1 cellular context compared by ENCODE assay signal in the genomic region with DNA sequence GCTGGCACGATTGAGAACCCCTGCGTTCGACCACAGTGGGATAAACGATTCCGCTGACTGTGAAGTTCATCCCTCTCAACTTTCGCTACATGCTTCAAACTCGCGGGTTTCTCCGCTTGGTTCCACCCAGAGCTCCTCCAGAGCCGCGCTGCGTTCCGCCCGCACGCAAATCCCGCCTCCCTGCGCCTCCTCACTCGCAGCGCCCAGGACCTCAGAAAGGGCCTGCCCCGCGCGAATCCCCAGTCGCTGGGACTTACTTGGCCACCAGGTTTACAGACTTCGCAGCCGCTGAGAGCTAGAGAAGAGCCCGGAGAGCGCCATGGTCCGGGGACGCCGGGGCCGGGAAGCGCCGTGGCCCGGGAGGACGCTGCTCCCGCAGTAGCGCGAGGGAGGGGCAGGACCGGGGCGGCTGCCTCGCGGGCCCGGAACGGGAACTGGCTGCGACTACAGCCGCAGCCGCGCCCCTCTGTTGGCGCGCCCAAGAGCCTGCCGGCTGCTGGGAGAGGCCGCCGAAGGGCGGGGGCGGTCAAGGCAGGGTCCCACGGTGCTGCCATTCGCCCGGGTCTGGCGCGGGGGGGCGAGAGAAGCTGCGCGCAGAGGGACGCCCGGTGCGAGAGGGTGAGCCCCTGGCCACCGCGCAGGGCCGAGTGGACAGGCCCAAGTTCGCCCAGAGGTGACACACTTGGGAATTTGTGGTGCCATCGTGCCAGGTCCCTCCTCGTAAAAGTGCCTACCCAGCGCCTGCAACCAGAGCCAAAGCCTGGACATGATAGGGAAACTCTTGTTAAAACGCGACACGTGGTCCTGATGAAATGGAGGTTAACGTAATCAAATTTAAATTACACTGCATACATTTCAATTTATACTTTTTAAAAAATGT.
TF ChIP-seq lines count a peak whose summit lies in the region.

A gene with protein sequence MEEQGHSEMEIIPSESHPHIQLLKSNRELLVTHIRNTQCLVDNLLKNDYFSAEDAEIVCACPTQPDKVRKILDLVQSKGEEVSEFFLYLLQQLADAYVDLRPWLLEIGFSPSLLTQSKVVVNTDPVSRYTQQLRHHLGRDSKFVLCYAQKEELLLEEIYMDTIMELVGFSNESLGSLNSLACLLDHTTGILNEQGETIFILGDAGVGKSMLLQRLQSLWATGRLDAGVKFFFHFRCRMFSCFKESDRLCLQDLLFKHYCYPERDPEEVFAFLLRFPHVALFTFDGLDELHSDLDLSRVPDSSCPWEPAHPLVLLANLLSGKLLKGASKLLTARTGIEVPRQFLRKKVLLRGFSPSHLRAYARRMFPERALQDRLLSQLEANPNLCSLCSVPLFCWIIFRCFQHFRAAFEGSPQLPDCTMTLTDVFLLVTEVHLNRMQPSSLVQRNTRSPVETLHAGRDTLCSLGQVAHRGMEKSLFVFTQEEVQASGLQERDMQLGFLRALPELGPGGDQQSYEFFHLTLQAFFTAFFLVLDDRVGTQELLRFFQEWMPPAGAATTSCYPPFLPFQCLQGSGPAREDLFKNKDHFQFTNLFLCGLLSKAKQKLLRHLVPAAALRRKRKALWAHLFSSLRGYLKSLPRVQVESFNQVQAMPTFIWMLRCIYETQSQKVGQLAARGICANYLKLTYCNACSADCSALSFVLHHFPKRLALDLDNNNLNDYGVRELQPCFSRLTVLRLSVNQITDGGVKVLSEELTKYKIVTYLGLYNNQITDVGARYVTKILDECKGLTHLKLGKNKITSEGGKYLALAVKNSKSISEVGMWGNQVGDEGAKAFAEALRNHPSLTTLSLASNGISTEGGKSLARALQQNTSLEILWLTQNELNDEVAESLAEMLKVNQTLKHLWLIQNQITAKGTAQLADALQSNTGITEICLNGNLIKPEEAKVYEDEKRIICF (minus strand): TSS at position 436 of the 880 bp plus-strand sequence. CDS start 21,863 bp downstream, outside the sequence.

TF ChIP-seq in HEK293, 187 proteins besides CTCF, POLR2A, EP300 and RAD21 (continued from another document and continues in another):
- TF ChIP-seq, protein P1, sequence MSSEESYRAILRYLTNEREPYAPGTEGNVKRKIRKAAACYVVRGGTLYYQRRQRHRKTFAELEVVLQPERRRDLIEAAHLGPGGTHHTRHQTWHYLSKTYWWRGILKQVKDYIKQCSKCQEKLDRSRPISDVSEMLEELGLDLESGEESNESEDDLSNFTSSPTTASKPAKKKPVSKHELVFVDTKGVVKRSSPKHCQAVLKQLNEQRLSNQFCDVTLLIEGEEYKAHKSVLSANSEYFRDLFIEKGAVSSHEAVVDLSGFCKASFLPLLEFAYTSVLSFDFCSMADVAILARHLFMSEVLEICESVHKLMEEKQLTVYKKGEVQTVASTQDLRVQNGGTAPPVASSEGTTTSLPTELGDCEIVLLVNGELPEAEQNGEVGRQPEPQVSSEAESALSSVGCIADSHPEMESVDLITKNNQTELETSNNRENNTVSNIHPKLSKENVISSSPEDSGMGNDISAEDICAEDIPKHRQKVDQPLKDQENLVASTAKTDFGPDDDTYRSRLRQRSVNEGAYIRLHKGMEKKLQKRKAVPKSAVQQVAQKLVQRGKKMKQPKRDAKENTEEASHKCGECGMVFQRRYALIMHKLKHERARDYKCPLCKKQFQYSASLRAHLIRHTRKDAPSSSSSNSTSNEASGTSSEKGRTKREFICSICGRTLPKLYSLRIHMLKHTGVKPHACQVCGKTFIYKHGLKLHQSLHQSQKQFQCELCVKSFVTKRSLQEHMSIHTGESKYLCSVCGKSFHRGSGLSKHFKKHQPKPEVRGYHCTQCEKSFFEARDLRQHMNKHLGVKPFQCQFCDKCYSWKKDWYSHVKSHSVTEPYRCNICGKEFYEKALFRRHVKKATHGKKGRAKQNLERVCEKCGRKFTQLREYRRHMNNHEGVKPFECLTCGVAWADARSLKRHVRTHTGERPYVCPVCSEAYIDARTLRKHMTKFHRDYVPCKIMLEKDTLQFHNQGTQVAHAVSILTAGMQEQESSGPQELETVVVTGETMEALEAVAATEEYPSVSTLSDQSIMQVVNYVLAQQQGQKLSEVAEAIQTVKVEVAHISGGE (tag by site-specific recombination; conservative IDR thresholded peaks at IDR 0.05; ENCODE audit: low read depth), result peak; percentile 76
- TF ChIP-seq ZNF629 (tag by site-specific recombination; IDR thresholded peaks at IDR 0.05), result no peak
- TF ChIP-seq ZNF366 (tag by site-specific recombination; conservative IDR thresholded peaks at IDR 0.05), result no peak
- no peak for TF ChIP-seq ZNF155 (tag by site-specific recombination; IDR thresholded peaks at IDR 0.05)
- TF ChIP-seq, protein P2, sequence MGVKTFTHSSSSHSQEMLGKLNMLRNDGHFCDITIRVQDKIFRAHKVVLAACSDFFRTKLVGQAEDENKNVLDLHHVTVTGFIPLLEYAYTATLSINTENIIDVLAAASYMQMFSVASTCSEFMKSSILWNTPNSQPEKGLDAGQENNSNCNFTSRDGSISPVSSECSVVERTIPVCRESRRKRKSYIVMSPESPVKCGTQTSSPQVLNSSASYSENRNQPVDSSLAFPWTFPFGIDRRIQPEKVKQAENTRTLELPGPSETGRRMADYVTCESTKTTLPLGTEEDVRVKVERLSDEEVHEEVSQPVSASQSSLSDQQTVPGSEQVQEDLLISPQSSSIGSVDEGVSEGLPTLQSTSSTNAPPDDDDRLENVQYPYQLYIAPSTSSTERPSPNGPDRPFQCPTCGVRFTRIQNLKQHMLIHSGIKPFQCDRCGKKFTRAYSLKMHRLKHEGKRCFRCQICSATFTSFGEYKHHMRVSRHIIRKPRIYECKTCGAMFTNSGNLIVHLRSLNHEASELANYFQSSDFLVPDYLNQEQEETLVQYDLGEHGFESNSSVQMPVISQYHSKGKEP (tag by site-specific recombination; IDR thresholded peaks at IDR 0.05), result no peak
- TF ChIP-seq ZNF416 (tag by site-specific recombination; IDR thresholded peaks at IDR 0.05), result no peak
- no peak for TF ChIP-seq ZNF202 (tag by site-specific recombination; IDR thresholded peaks at IDR 0.05; ENCODE audit: borderline replicate concordance)
- no peak for TF ChIP-seq ZNF112 (tag by site-specific recombination; IDR thresholded peaks at IDR 0.05)
- no peak for TF ChIP-seq HOXC10 (CRISPR knock-in tag; IDR thresholded peaks at IDR 0.05)
- no peak for TF ChIP-seq ZNF48 (tag by site-specific recombination; IDR thresholded peaks at IDR 0.05)
- TF ChIP-seq, protein P3, sequence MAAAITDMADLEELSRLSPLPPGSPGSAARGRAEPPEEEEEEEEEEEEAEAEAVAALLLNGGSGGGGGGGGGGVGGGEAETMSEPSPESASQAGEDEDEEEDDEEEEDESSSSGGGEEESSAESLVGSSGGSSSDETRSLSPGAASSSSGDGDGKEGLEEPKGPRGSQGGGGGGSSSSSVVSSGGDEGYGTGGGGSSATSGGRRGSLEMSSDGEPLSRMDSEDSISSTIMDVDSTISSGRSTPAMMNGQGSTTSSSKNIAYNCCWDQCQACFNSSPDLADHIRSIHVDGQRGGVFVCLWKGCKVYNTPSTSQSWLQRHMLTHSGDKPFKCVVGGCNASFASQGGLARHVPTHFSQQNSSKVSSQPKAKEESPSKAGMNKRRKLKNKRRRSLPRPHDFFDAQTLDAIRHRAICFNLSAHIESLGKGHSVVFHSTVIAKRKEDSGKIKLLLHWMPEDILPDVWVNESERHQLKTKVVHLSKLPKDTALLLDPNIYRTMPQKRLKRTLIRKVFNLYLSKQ (tag by site-specific recombination; IDR thresholded peaks at IDR 0.05; ENCODE audit: borderline replicate concordance), result no peak
- TF ChIP-seq, protein P4, sequence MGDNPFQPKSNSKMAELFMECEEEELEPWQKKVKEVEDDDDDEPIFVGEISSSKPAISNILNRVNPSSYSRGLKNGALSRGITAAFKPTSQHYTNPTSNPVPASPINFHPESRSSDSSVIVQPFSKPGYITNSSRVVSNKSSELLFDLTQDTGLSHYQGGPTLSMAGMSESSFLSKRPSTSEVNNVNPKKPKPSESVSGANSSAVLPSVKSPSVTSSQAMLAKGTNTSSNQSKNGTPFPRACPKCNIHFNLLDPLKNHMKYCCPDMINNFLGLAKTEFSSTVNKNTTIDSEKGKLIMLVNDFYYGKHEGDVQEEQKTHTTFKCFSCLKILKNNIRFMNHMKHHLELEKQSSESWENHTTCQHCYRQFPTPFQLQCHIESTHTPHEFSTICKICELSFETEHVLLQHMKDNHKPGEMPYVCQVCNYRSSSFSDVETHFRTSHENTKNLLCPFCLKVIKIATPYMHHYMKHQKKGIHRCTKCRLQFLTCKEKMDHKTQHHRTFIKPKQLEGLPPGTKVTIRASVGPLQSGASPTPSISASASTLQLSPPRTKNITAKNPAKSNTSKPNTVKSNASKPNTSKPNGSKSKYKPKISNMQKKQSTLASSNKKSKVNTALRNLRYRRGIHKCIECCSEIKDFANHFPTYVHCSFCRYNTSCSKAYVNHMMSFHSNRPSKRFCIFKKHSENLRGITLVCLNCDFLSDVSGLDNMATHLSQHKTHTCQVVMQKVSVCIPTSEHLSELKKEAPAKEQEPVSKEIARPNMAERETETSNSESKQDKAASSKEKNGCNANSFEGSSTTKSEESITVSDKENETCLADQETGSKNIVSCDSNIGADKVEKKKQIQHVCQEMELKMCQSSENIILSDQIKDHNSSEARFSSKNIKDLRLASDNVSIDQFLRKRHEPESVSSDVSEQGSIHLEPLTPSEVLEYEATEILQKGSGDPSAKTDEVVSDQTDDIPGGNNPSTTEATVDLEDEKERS (tag by site-specific recombination; IDR thresholded peaks at IDR 0.05), result no peak
- no peak for TF ChIP-seq ZNF623 (tag by site-specific recombination; IDR thresholded peaks at IDR 0.05)
- TF ChIP-seq, protein P5, sequence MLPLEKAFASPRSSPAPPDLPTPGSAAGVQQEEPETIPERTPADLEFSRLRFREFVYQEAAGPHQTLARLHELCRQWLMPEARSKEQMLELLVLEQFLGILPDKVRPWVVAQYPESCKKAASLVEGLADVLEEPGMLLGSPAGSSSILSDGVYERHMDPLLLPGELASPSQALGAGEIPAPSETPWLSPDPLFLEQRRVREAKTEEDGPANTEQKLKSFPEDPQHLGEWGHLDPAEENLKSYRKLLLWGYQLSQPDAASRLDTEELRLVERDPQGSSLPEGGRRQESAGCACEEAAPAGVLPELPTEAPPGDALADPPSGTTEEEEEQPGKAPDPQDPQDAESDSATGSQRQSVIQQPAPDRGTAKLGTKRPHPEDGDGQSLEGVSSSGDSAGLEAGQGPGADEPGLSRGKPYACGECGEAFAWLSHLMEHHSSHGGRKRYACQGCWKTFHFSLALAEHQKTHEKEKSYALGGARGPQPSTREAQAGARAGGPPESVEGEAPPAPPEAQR (tag by site-specific recombination; IDR thresholded peaks at IDR 0.05), result no peak
- TF ChIP-seq, protein P6, sequence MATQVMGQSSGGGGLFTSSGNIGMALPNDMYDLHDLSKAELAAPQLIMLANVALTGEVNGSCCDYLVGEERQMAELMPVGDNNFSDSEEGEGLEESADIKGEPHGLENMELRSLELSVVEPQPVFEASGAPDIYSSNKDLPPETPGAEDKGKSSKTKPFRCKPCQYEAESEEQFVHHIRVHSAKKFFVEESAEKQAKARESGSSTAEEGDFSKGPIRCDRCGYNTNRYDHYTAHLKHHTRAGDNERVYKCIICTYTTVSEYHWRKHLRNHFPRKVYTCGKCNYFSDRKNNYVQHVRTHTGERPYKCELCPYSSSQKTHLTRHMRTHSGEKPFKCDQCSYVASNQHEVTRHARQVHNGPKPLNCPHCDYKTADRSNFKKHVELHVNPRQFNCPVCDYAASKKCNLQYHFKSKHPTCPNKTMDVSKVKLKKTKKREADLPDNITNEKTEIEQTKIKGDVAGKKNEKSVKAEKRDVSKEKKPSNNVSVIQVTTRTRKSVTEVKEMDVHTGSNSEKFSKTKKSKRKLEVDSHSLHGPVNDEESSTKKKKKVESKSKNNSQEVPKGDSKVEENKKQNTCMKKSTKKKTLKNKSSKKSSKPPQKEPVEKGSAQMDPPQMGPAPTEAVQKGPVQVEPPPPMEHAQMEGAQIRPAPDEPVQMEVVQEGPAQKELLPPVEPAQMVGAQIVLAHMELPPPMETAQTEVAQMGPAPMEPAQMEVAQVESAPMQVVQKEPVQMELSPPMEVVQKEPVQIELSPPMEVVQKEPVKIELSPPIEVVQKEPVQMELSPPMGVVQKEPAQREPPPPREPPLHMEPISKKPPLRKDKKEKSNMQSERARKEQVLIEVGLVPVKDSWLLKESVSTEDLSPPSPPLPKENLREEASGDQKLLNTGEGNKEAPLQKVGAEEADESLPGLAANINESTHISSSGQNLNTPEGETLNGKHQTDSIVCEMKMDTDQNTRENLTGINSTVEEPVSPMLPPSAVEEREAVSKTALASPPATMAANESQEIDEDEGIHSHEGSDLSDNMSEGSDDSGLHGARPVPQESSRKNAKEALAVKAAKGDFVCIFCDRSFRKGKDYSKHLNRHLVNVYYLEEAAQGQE (tag by site-specific recombination; IDR thresholded peaks at IDR 0.05), result no peak
- no peak for TF ChIP-seq REPIN1 (tag by site-specific recombination; IDR thresholded peaks at IDR 0.05; ENCODE audit: low read depth)
- no peak for TF ChIP-seq ZNF837 (tag by site-specific recombination; IDR thresholded peaks at IDR 0.05)
- TF ChIP-seq, protein P7, sequence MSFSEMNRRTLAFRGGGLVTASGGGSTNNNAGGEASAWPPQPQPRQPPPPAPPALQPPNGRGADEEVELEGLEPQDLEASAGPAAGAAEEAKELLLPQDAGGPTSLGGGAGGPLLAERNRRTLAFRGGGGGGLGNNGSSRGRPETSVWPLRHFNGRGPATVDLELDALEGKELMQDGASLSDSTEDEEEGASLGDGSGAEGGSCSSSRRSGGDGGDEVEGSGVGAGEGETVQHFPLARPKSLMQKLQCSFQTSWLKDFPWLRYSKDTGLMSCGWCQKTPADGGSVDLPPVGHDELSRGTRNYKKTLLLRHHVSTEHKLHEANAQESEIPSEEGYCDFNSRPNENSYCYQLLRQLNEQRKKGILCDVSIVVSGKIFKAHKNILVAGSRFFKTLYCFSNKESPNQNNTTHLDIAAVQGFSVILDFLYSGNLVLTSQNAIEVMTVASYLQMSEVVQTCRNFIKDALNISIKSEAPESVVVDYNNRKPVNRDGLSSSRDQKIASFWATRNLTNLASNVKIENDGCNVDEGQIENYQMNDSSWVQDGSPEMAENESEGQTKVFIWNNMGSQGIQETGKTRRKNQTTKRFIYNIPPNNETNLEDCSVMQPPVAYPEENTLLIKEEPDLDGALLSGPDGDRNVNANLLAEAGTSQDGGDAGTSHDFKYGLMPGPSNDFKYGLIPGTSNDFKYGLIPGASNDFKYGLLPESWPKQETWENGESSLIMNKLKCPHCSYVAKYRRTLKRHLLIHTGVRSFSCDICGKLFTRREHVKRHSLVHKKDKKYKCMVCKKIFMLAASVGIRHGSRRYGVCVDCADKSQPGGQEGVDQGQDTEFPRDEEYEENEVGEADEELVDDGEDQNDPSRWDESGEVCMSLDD (tag by site-specific recombination; IDR thresholded peaks at IDR 0.05), result no peak
- TF ChIP-seq, protein P8, sequence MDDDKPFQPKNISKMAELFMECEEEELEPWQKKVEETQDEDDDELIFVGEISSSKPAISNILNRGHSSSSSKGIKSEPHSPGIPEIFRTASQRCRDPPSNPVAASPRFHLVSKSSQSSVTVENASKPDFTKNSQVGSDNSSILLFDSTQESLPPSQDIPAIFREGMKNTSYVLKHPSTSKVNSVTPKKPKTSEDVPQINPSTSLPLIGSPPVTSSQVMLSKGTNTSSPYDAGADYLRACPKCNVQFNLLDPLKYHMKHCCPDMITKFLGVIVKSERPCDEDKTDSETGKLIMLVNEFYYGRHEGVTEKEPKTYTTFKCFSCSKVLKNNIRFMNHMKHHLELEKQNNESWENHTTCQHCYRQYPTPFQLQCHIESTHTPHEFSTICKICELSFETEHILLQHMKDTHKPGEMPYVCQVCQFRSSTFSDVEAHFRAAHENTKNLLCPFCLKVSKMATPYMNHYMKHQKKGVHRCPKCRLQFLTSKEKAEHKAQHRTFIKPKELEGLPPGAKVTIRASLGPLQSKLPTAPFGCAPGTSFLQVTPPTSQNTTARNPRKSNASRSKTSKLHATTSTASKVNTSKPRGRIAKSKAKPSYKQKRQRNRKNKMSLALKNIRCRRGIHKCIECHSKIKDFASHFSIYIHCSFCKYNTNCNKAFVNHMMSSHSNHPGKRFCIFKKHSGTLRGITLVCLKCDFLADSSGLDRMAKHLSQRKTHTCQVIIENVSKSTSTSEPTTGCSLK (tag by site-specific recombination; IDR thresholded peaks at IDR 0.05), result no peak
